15 cellular contexts compared by ENCODE assay signal in the genomic region with DNA sequence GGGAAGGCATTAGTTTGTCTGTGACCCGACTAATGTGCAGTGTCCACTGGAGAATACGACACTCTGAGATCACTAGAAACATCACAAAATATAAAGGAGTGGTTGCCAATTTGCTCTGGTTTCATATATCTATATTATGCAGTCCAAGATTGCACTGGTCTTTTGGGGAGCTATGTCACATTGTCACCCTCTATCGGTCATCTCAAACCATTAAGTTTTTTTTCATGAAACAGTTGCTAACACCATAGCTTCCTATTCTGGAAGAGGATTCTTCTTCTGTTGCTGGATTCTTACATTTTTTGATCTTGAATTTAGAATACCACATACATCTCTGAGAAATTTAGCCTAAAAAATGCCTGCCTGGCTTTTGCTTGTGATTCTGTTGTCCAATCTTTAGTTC.
DNase-seq lines count a peak whose midpoint lies in the region; TF ChIP-seq lines count a peak whose summit lies in the region.
"Had no signal": no experiment of that assay in that cellular context is flagged by ENCODE, and none has a peak within 500 bp of the region (broad histone marks: within the 10 kb centered on the region; RNA-seq: fewer than 3 reads in every experiment).

No MANE protein-coding gene starts in this region.

- no peak overlapping the region for H3K4me2 ChIP-seq in SK-N-SH
- H3K4me2 ChIP-seq in hepatocyte, result no peak overlapping the region

- H3K27ac Mint-ChIP-seq in mesothelial cell of epicardium, result no peak overlapping the region
- H3K27ac Mint-ChIP-seq: IgD-negative memory B cell; stimulated activated naive CD8-positive, alpha-beta T cell treated with anti-CD3 and anti-CD28 coated beads, Interleukin-15, Interleukin-2, amounts not matched to agents 100 ng/mL and 50 ng/mL, for 24 hours had no signal

- peak; percentile 62 for TF ChIP-seq RAD21 in SK-N-SH (IDR thresholded peaks at IDR 0.05; ENCODE audit: low read length)

- no peak overlapping the region for H3K4me3 Mint-ChIP-seq in mesothelial cell of epicardium
- H3K4me3 Mint-ChIP-seq: IgD-negative memory B cell; stimulated activated naive CD8-positive, alpha-beta T cell treated with anti-CD3 and anti-CD28 coated beads, Interleukin-15, Interleukin-2, amounts not matched to agents 100 ng/mL and 50 ng/mL, for 24 hours had no signal

- no peaks in the 10 kb centered on the region for H3K27me3 ChIP-seq in SK-N-SH (ENCODE audit: insufficient read depth)
- H3K27me3 ChIP-seq in hepatocyte, result no peaks in the 10 kb centered on the region
- H3K27me3 ChIP-seq in tibial nerve, result no peaks in the 10 kb centered on the region
- H3K27me3 ChIP-seq: ascending aorta had no signal

- no peaks in the 10 kb centered on the region for H3F3A ChIP-seq in SK-N-SH (replicated peaks; ENCODE audit: insufficient read depth)

- H2AFZ ChIP-seq in SK-N-SH (ENCODE audit: low read depth), result no peak overlapping the region
- H2AFZ ChIP-seq in hepatocyte, result no peak overlapping the region

- no peak for TF ChIP-seq POLR2A in tibial nerve (IDR thresholded peaks at IDR 0.05)

- peaks cover 18% of the 10 kb centered on the region for H3K4me1 Mint-ChIP-seq in mesothelial cell of epicardium
- H3K4me1 Mint-ChIP-seq: IgD-negative memory B cell had no signal

- peaks cover 9% of the 10 kb centered on the region for H3K27me3 Mint-ChIP-seq in mesothelial cell of epicardium (ENCODE audit: low read depth)

- no peak overlapping the region for H3K9ac ChIP-seq in SK-N-SH

- no peak overlapping the region for H3K4me3 ChIP-seq in SK-N-SH (ENCODE audit: low read depth in 2 of 2, low read length in 1 of 2)
- H3K4me3 ChIP-seq in hepatocyte, result no peak overlapping the region
- no peak overlapping the region for H3K4me3 ChIP-seq in tibial nerve
- H3K4me3 ChIP-seq: ascending aorta had no signal

- TF ChIP-seq EP300 in SK-N-SH (IDR thresholded peaks at IDR 0.05; ENCODE audit: borderline replicate concordance in 1 of 2, low read depth in 1 of 2, low read length in 1 of 2) (no peak), tibial nerve (IDR thresholded peaks at IDR 0.05) (no peak)

- H3K9me2 ChIP-seq in SK-N-SH (no peaks in the 10 kb centered on the region), hepatocyte (replicated peaks; ENCODE audit: insufficient read depth) (no peaks in the 10 kb centered on the region)

- no peaks in the 10 kb centered on the region for H3K9me3 Mint-ChIP-seq in mesothelial cell of epicardium
- H3K9me3 Mint-ChIP-seq: IgD-negative memory B cell; stimulated activated naive CD8-positive, alpha-beta T cell treated with anti-CD3 and anti-CD28 coated beads, Interleukin-15, Interleukin-2, amounts not matched to agents 100 ng/mL and 50 ng/mL, for 24 hours had no signal

- WGBS in SK-N-SH (ENCODE audit: low lambda C conversion rate), result 55% methylated on average over 3 of the region's 3 CpGs
- 89% methylated on average over 3 of the region's 3 CpGs for WGBS in hepatocyte (ENCODE audit: low lambda C conversion rate, missing lambda C conversion rate)
- 79 to 90% methylated on average over 3 of the region's 3 CpGs for WGBS in tibial nerve, 2 donors

- DNase-seq in ELR (ENCODE audit: low read depth) (peak; percentile 32), Kasumi-1 (lab: John Stamatoyannopoulos, UW) (peak; percentile 61 to 70), SK-N-SH (no peak), hepatocyte (ENCODE audit: low spot score) (no peak), mesothelial cell of epicardium (ENCODE audit: low spot score in 2 of 2, unreplicated experiment in 2 of 2) (no peak), tibial nerve (ENCODE audit: low spot score in 2 of 2) (no peak)
- DNase-seq in stimulated activated CD4-positive, alpha-beta T cell treated with anti-CD3 and anti-CD28 coated beads, Interleukin-15, amount 100 ng/mL, for 24 hours, result no peak
- no peak for DNase-seq in activated CD4-positive, alpha-beta T cell treated with anti-CD3 and anti-CD28 coated beads, Interleukin-2, amount 50 U/mL, for 1 hour
- DNase-seq: activated T-cell treated with anti-CD3 and anti-CD28 coated beads, Interleukin-2, amount 50 U/mL, for 48 hours; mesenchymal stem cell; NCI-H2107; posterior cingulate gyrus had no signal

- POLR2A ChIA-PET in SK-N-SH (lab: Yijun Ruan, JAX), result interaction anchor here (1.0 kb wide), 1 partner anchor 388 kb away, joined by 5 read pairs; no protein-coding TSS in a partner anchor

- no peaks in the 10 kb centered on the region for H4K20me1 ChIP-seq in SK-N-SH (ENCODE audit: insufficient read depth)
- H4K20me1 ChIP-seq in hepatocyte (ENCODE audit: insufficient read depth, poor library complexity, severe bottlenecking), result no peaks in the 10 kb centered on the region

- no peaks in the 10 kb centered on the region for H3K36me3 ChIP-seq in SK-N-SH (replicated peaks in 1 of 2; ENCODE audit: control insufficient read depth in 1 of 2, insufficient read depth in 2 of 2, low read length in 1 of 2)
- H3K36me3 ChIP-seq in hepatocyte (replicated peaks; ENCODE audit: insufficient read depth, low read depth), result no peaks in the 10 kb centered on the region
- no peaks in the 10 kb centered on the region for H3K36me3 ChIP-seq in tibial nerve
- H3K36me3 ChIP-seq: ascending aorta had no signal

- no peaks in the 10 kb centered on the region for H3K79me2 ChIP-seq in SK-N-SH (ENCODE audit: insufficient read depth)
- H3K79me2 ChIP-seq in hepatocyte, result no peaks in the 10 kb centered on the region

- CTCF ChIA-PET in SK-N-SH (lab: Yijun Ruan, JAX), result interaction anchor here (0.7 to 2.0 kb wide), 10 partner anchors 13 to 425 kb away, joined by 3 to 19 read pairs (median 5); no protein-coding TSS in a partner anchor

- H3K27ac ChIP-seq in SK-N-SH (ENCODE audit: low read depth in 2 of 2, low read length in 1 of 2), result no peak overlapping the region
- no peak overlapping the region for H3K27ac ChIP-seq in hepatocyte
- H3K27ac ChIP-seq in tibial nerve, result no peak overlapping the region
- H3K27ac ChIP-seq: ascending aorta had no signal

- H3K4me1 ChIP-seq in SK-N-SH (ENCODE audit: control insufficient read depth in 1 of 2, insufficient read depth in 2 of 2, low read depth in 1 of 2, low read length in 1 of 2), result peaks cover 0 to 6% of the 10 kb centered on the region in 2 experiments; a peak in 1 of 4 replicates
- peaks cover 20% of the 10 kb centered on the region for H3K4me1 ChIP-seq in hepatocyte (ENCODE audit: insufficient read depth)
- peaks cover 0 to 17% (median under 1%) of the 10 kb centered on the region in 4 donors for H3K4me1 ChIP-seq in tibial nerve

- H3K36me3 Mint-ChIP-seq in mesothelial cell of epicardium, result no peaks in the 10 kb centered on the region
- H3K36me3 Mint-ChIP-seq: IgD-negative memory B cell had no signal

- H3K9me3 ChIP-seq in SK-N-SH, result no peaks in the 10 kb centered on the region
- no peaks in the 10 kb centered on the region for H3K9me3 ChIP-seq in hepatocyte (ENCODE audit: low read depth)
- no peaks in the 10 kb centered on the region for H3K9me3 ChIP-seq in tibial nerve
- H3K9me3 ChIP-seq: ascending aorta had no signal

- peak; percentile 55 for TF ChIP-seq CTCF in SK-N-SH (IDR thresholded peaks at IDR 0.05)
- peak; percentile 9 for TF ChIP-seq CTCF in hepatocyte (IDR thresholded peaks at IDR 0.05; ENCODE audit: poor library complexity)
- no peak for TF ChIP-seq CTCF in mesothelial cell of epicardium (IDR thresholded peaks at IDR 0.05; ENCODE audit: unreplicated experiment)
- TF ChIP-seq CTCF in tibial nerve (IDR thresholded peaks at IDR 0.05), result no peak

TF ChIP-seq in SK-N-SH, 30 proteins besides CTCF, POLR2A, EP300 and RAD21:
- TF ChIP-seq ELF1 (IDR thresholded peaks at IDR 0.05) (no peak), SMC3 (IDR thresholded peaks at IDR 0.05; ENCODE audit: low read depth, low read length) (peak; percentile 30)
TF ChIP-seq in SK-N-SH: peak in this region for 1.

Comparison
In these comparisons a context has a peak if more than half of its experiments do, and no peak if none do; other contexts are left out.
1. DNase-seq: peak in ELR (single experiment) and Kasumi-1 (2 of 2); none in SK-N-SH (single experiment), hepatocyte (single experiment), stimulated activated CD4-positive, alpha-beta T cell treated with anti-CD3 and anti-CD28 coated beads, Interleukin-15, amount 100 ng/mL, for 24 hours (single experiment), mesothelial cell of epicardium (0 of 2), activated CD4-positive, alpha-beta T cell treated with anti-CD3 and anti-CD28 coated beads, Interleukin-2, amount 50 U/mL, for 1 hour (single experiment) and tibial nerve (0 of 2).
2. CTCF ChIP-seq: peak in SK-N-SH (single experiment) and hepatocyte (single experiment); none in mesothelial cell of epicardium (single experiment) and tibial nerve (0 of 5).